In genomic region chr7:116930156-116930913, GRCh38 we compare ENCODE assay signal across 8 cellular contexts. TPM values are rescaled to one million over a fixed set of nuclear protein-coding genes. Genes with fewer than 3 reads are reported as not detected.
DNase-seq lines count a peak whose midpoint lies in the region; ATAC-seq, FAIRE-seq and TF ChIP-seq lines count a peak whose summit lies in the region.

No MANE protein-coding gene starts in this region.

- no peak overlapping the region for H3K27ac ChIP-seq in DND-41 (ENCODE audit: low read length)
- no peak overlapping the region for H3K27ac ChIP-seq in neutrophil

- no peaks in the 10 kb centered on the region for H3K79me2 ChIP-seq in DND-41 (ENCODE audit: insufficient read depth, low read length)

- no peaks in the 10 kb centered on the region for H3K36me3 ChIP-seq in DND-41 (ENCODE audit: insufficient read depth, low read length)
- H3K36me3 ChIP-seq in neutrophil: no peaks in the 10 kb centered on the region

- H3K4me1 ChIP-seq in DND-41 (ENCODE audit: insufficient read depth, low read length): no peaks in the 10 kb centered on the region
- H3K4me1 ChIP-seq in neutrophil (ENCODE audit: control insufficient read depth in 1 of 2, insufficient read depth in 1 of 2, low read depth in 1 of 2, low read length in 1 of 2): no peaks in the 10 kb centered on the region

- H3K9ac ChIP-seq in DND-41 (ENCODE audit: low read depth, low read length): no peak overlapping the region

- peak; percentile 69 for DNase-seq in DND-41
- DNase-seq in LHCN-M2 (ENCODE audit: low read depth): peak; percentile 75
- DNase-seq in RCC 7860 (ENCODE audit: low spot score): peak; percentile 74
- DNase-seq in activated T-helper 1 cell treated with Interleukin-2 at 50 U/mL for 16 hours (ENCODE audit: low read depth): peak; percentile 47
- DNase-seq in fibroblast of the conjunctiva (ENCODE audit: low read depth): peak; percentile 62
- DNase-seq in superior temporal gyrus (ENCODE audit: extremely low spot score): peak; percentile 93

- TF ChIP-seq CTCF in DND-41 (IDR thresholded peaks at IDR 0.05; ENCODE audit: borderline replicate concordance, extremely low read depth, low read length, poor library complexity, severe bottlenecking): peak; percentile 94
- peak; percentile 93 for TF ChIP-seq CTCF in neutrophil (IDR thresholded peaks at IDR 0.05)

- no peak overlapping the region for H2AFZ ChIP-seq in DND-41 (ENCODE audit: low read depth, low read length)

- H3K9me3 ChIP-seq in DND-41 (ENCODE audit: insufficient read depth, low read length, severe bottlenecking): no peaks in the 10 kb centered on the region
- no peaks in the 10 kb centered on the region for H3K9me3 ChIP-seq in neutrophil

- peak; percentile 91 for ATAC-seq in DND-41 (ENCODE audit: insufficient read depth, low read depth)
- ATAC-seq in GM21786 (IDR thresholded peaks at IDR 0.05; ENCODE audit: unreplicated experiment): peak; percentile 87

- H3K4me3 ChIP-seq in DND-41 (ENCODE audit: low read depth in 1 of 2, low read length in 2 of 2) (no peak overlapping the region), neutrophil (ENCODE audit: low read depth in 1 of 2, low read length in 1 of 2) (no peak overlapping the region)

- H3K27me3 ChIP-seq in DND-41 (ENCODE audit: insufficient read depth, low read length, poor library complexity) (peaks cover 2% of the 10 kb centered on the region), neutrophil (no peaks in the 10 kb centered on the region)

- H4K20me1 ChIP-seq in DND-41 (ENCODE audit: insufficient read depth, low read length): no peaks in the 10 kb centered on the region

- peak; percentile 77 for FAIRE-seq in RCC 7860 (lab: Jason Lieb, UNC)

- no peak overlapping the region for H3K4me2 ChIP-seq in DND-41 (ENCODE audit: insufficient read depth, low read length)

RNA-seq across cellular contexts. Expression of gene ST7, which starts 23.0 kb away (rescaled TPM):
- 20.8 and 23.0 TPM in 2 replicates for total RNA-seq in LHCN-M2 (2014; rRNA removed)
- polyA plus RNA-seq in LHCN-M2 (2012): 11.3 TPM
